Comparison of ENCODE assay signal across 8 cellular contexts in genomic region chr17:31900877-31901276, GRCh38. TPM values are rescaled to one million over a fixed set of nuclear protein-coding genes. Genes with fewer than 3 reads are reported as not detected.
A peak's percentile ranks its signal among the peaks of the same experiment; 100 is the strongest.
DNase-seq lines count a peak whose midpoint lies in the region; ATAC-seq lines count a peak whose summit lies in the region.

No MANE protein-coding gene starts in this region.

- H3K4me3 ChIP-seq in CD4-positive, alpha-beta memory T cell (ENCODE audit: low read length in 2 of 2) = peak overlapping the region; percentile 54 to 99
- H3K4me3 ChIP-seq in ectodermal cell (ENCODE audit: insufficient read depth, low read depth, low read length) = peak overlapping the region; percentile 80
- peak overlapping the region; percentile 80 for H3K4me3 ChIP-seq in naive thymus-derived CD4-positive, alpha-beta T cell (ENCODE audit: low read length)

- H3K9me3 Mint-ChIP-seq in CD4-positive, alpha-beta memory T cell = no peaks in the 10 kb centered on the region
- peaks cover 0 to 2% (median 0%) of the 10 kb centered on the region in 11 donors for H3K9me3 Mint-ChIP-seq in naive thymus-derived CD4-positive, alpha-beta T cell

- CTCF ChIA-PET in CD4-positive, alpha-beta memory T cell (lab: Charles Lee; ENCODE audit: partially characterized antibody) = interaction anchor here (0.9 to 2.4 kb wide), 6 partner anchors 8 to 240 kb away, joined by 3 to 6 read pairs (median 4); no protein-coding TSS in a partner anchor
- CTCF ChIA-PET in naive thymus-derived CD4-positive, alpha-beta T cell (lab: Charles Lee) = no interaction called here

- peaks cover 12 to 17% of the 10 kb centered on the region in 2 donors for H3K36me3 Mint-ChIP-seq in CD4-positive, alpha-beta memory T cell
- peaks cover 0 to 10% (median 3%) of the 10 kb centered on the region in 5 donors for H3K36me3 Mint-ChIP-seq in naive thymus-derived CD4-positive, alpha-beta T cell

- peaks cover 0 to 9% (median 7%) of the 10 kb centered on the region in 4 donors for H3K4me1 Mint-ChIP-seq in CD4-positive, alpha-beta memory T cell
- peaks cover 0 to 25% (median 9%) of the 10 kb centered on the region in 7 donors for H3K4me1 Mint-ChIP-seq in naive thymus-derived CD4-positive, alpha-beta T cell

- H3K27me3 Mint-ChIP-seq in CD4-positive, alpha-beta memory T cell = no peaks in the 10 kb centered on the region
- no peaks in the 10 kb centered on the region for H3K27me3 Mint-ChIP-seq in naive thymus-derived CD4-positive, alpha-beta T cell

- H3K9me3 ChIP-seq in CD4-positive, alpha-beta memory T cell (ENCODE audit: control insufficient read depth in 1 of 2, low read length in 2 of 2) = no peaks in the 10 kb centered on the region
- no peaks in the 10 kb centered on the region for H3K9me3 ChIP-seq in ectodermal cell (ENCODE audit: control insufficient read depth, low read length)
- no peaks in the 10 kb centered on the region for H3K9me3 ChIP-seq in naive thymus-derived CD4-positive, alpha-beta T cell (ENCODE audit: control insufficient read depth in 2 of 3, low read length in 3 of 3)

- ATAC-seq in naive thymus-derived CD4-positive, alpha-beta T cell = no peak
- ATAC-seq in HG03097 (IDR thresholded peaks at IDR 0.05; ENCODE audit: low FRiP score, unreplicated experiment) = no peak

- H3K4me3 Mint-ChIP-seq in CD4-positive, alpha-beta memory T cell = no peak overlapping the region
- H3K4me3 Mint-ChIP-seq in naive thymus-derived CD4-positive, alpha-beta T cell = no peak overlapping the region

- POLR2A ChIA-PET in CD4-positive, alpha-beta memory T cell (lab: Charles Lee; ENCODE audit: partially characterized antibody) = interaction anchor here (0.8 to 1.4 kb wide), 9 partner anchors 14 to 977 kb away, joined by 3 to 5 read pairs (median 4); partner anchors contain the start of genes COPRS, LRRC37B, PSMD11 and RHOT1
- POLR2A ChIA-PET in naive thymus-derived CD4-positive, alpha-beta T cell (lab: Charles Lee) = interaction anchor here (0.5 to 3.3 kb wide), 5 partner anchors 23 to 107 kb away, joined by 3 to 10 read pairs (median 3); partner anchors contain the start of gene SUZ12

- no peaks in the 10 kb centered on the region for H3K27me3 ChIP-seq in CD4-positive, alpha-beta memory T cell (ENCODE audit: insufficient read depth, low read length)
- no peaks in the 10 kb centered on the region for H3K27me3 ChIP-seq in ectodermal cell (ENCODE audit: control insufficient read depth, insufficient read depth, low read length, poor library complexity, severe bottlenecking)
- H3K27me3 ChIP-seq in naive thymus-derived CD4-positive, alpha-beta T cell (ENCODE audit: control insufficient read depth in 2 of 2, insufficient read depth in 2 of 2, low read length in 2 of 2) = no peaks in the 10 kb centered on the region

- H3K36me3 ChIP-seq in CD4-positive, alpha-beta memory T cell (ENCODE audit: insufficient read depth, low read length) = peaks cover 23% of the 10 kb centered on the region
- peaks cover 22% of the 10 kb centered on the region for H3K36me3 ChIP-seq in ectodermal cell (ENCODE audit: control insufficient read depth, insufficient read depth, low read length)
- H3K36me3 ChIP-seq in naive thymus-derived CD4-positive, alpha-beta T cell (ENCODE audit: control insufficient read depth in 2 of 3, insufficient read depth in 3 of 3, low read length in 3 of 3) = peaks cover 0 to 34% (median 0%) of the 10 kb centered on the region in 3 experiments

- 8 to 19% methylated on average over 5 of the region's 5 CpGs for WGBS in ectodermal cell, 2 experiments

- intact Hi-C loops in CD4-positive, alpha-beta memory T cell (cut with micrococcal nuclease) = loop anchor here (1.0 kb wide), 2 partner anchors 36 to 42 kb away; partner anchors contain the start of genes COPRS and SUZ12
- intact Hi-C loops in naive thymus-derived CD4-positive, alpha-beta T cell (cut with micrococcal nuclease) = loop anchor here (1.0 to 5.0 kb wide), 14 partner anchors 36 to 1094 kb away; partner anchors contain the start of genes COPRS (in 2 of the 2), RHOT1 (in 2 of the 2), ZNF207 (in 2 of the 2) and EVI2A (in 1 of the 2)

- no peak for DNase-seq in CD4-positive, alpha-beta memory T cell
- DNase-seq in Kasumi-1 (lab: John Stamatoyannopoulos, UW) = peak; percentile 9 to 35
- DNase-seq in naive thymus-derived CD4-positive, alpha-beta T cell = peak in 1 of 9 donors; percentile 9
- no peak for DNase-seq in kidney glomerular epithelial cell (lab: John Stamatoyannopoulos, UW)
- no peak for DNase-seq in inferior parietal cortex (ENCODE audit: extremely low spot score)
- no peak for DNase-seq in substantia nigra (lab: John Stamatoyannopoulos, UW)

- peak overlapping the region; percentile 79 for H3K27ac ChIP-seq in CD4-positive, alpha-beta memory T cell (ENCODE audit: low read depth, low read length)
- H3K27ac ChIP-seq in ectodermal cell (ENCODE audit: insufficient read depth, low read depth, low read length, poor library complexity, severe bottlenecking) = peak overlapping the region; percentile 11
- peak overlapping the region; percentile 81 for H3K27ac ChIP-seq in naive thymus-derived CD4-positive, alpha-beta T cell (ENCODE audit: low read depth, low read length)
- no peak overlapping the region for H3K27ac ChIP-seq in substantia nigra (ENCODE audit: low read depth, low read length, poor library complexity, severe bottlenecking)

- peak overlapping the region in 1 of 7 donors; percentile 55 for H3K27ac Mint-ChIP-seq in CD4-positive, alpha-beta memory T cell
- no peak overlapping the region for H3K27ac Mint-ChIP-seq in naive thymus-derived CD4-positive, alpha-beta T cell

- peaks cover 20% of the 10 kb centered on the region for H3K4me1 ChIP-seq in CD4-positive, alpha-beta memory T cell (ENCODE audit: insufficient read depth, low read length)
- no peaks in the 10 kb centered on the region for H3K4me1 ChIP-seq in ectodermal cell (ENCODE audit: control insufficient read depth, insufficient read depth, low read length)
- peaks cover 0 to 10% of the 10 kb centered on the region in 2 donors for H3K4me1 ChIP-seq in naive thymus-derived CD4-positive, alpha-beta T cell (ENCODE audit: control insufficient read depth in 2 of 2, insufficient read depth in 2 of 2, low read length in 2 of 2)

RNA-seq across cellular contexts. Expression of gene UTP6, which starts 0.6 kb away (rescaled TPM):
- total RNA-seq in CD4-positive, alpha-beta memory T cell = 10 to 100 TPM; 70.0 to 71.0 TPM
- 10 to 100 TPM; 19.7 to 57.9 TPM for polyA plus RNA-seq in CD4-positive, alpha-beta memory T cell
- polyA plus RNA-seq in ectodermal cell (2013, experiment 1 of 4) = 78.2 TPM
- polyA plus RNA-seq in ectodermal cell (2013, experiment 2 of 4) = 87.5 TPM
- polyA plus RNA-seq in ectodermal cell (2013, experiment 3 of 4) = 47.3 TPM
- 56.4 TPM for polyA plus RNA-seq in ectodermal cell (2013, experiment 4 of 4)
- 10 to 100 TPM; 43.2 to 82.0 (median 63.8) TPM for total RNA-seq in naive thymus-derived CD4-positive, alpha-beta T cell
- polyA plus RNA-seq in naive thymus-derived CD4-positive, alpha-beta T cell = 10 to 100 TPM; 23.9 to 31.3 TPM

RNA-seq across cellular contexts. Expression of gene SUZ12, which starts 35.9 kb away (rescaled TPM):
- total RNA-seq in CD4-positive, alpha-beta memory T cell = 10 to 100 TPM; 34.5 to 34.7 TPM
- 10 to 100 TPM; 17.1 to 19.2 TPM for polyA plus RNA-seq in CD4-positive, alpha-beta memory T cell
- polyA plus RNA-seq in ectodermal cell (2013, experiment 1 of 4) = 37.0 TPM
- polyA plus RNA-seq in ectodermal cell (2013, experiment 2 of 4) = 38.8 TPM
- polyA plus RNA-seq in ectodermal cell (2013, experiment 3 of 4) = 34.4 TPM
- polyA plus RNA-seq in ectodermal cell (2013, experiment 4 of 4) = 35.0 TPM
- total RNA-seq in naive thymus-derived CD4-positive, alpha-beta T cell = 10 to 100 TPM; 26.0 to 55.5 (median 40.3) TPM
- polyA plus RNA-seq in naive thymus-derived CD4-positive, alpha-beta T cell = 10 to 100 TPM; 19.1 to 19.3 TPM

RNA-seq across cellular contexts. Expression of gene COPRS, which starts 41.8 kb away (rescaled TPM):
- 1 to 10 TPM; 3.3 to 3.6 TPM for total RNA-seq in CD4-positive, alpha-beta memory T cell
- polyA plus RNA-seq in CD4-positive, alpha-beta memory T cell = 10 to 100 TPM; 12.1 to 13.2 TPM
- polyA plus RNA-seq in ectodermal cell (2013, experiment 1 of 4) = 50.5 TPM
- polyA plus RNA-seq in ectodermal cell (2013, experiment 2 of 4) = 55.1 TPM
- 51.5 TPM for polyA plus RNA-seq in ectodermal cell (2013, experiment 3 of 4)
- 55.9 TPM for polyA plus RNA-seq in ectodermal cell (2013, experiment 4 of 4)
- total RNA-seq in naive thymus-derived CD4-positive, alpha-beta T cell = 10 to 100 TPM in 1 of 5 experiments, 1 to 10 TPM in 4; 2.2 to 20.9 (median 4.2) TPM
- 10 to 100 TPM; 14.3 to 16.4 TPM for polyA plus RNA-seq in naive thymus-derived CD4-positive, alpha-beta T cell

Comparison
In these comparisons a context has a peak if more than half of its experiments do, and no peak if none do; other contexts are left out.
1. DNase-seq: peak in Kasumi-1 (2 of 2); none in CD4-positive, alpha-beta memory T cell (0 of 5), kidney glomerular epithelial cell (single experiment), inferior parietal cortex (single experiment) and substantia nigra (0 of 49).
2. Peak in every context shown above with its lines, with median percentiles within 50 percentile points of each other: H3K4me3 ChIP-seq.